In genomic region chr6:3088853-3089445, GRCh38 we compare ENCODE assay signal across 1 cellular context.
TF ChIP-seq lines count a peak whose summit lies in the region.

No MANE protein-coding gene starts in this region.

TF ChIP-seq in GM23338, 12 proteins besides CTCF, POLR2A, EP300 and RAD21 (continued from another document):
- no peak for TF ChIP-seq ZNF462 (CRISPR knock-in tag; IDR thresholded peaks at IDR 0.05)
- no peak for TF ChIP-seq NANOG (IDR thresholded peaks at IDR 0.05; ENCODE audit: borderline replicate concordance)
- TF ChIP-seq ZNF114 (CRISPR knock-in tag; IDR thresholded peaks at IDR 0.05), result no peak
- no peak for TF ChIP-seq REST (IDR thresholded peaks at IDR 0.05; ENCODE audit: unreplicated experiment)
- no peak for TF ChIP-seq EZH2 (IDR thresholded peaks at IDR 0.05; ENCODE audit: low read depth, unreplicated experiment)
- no peak for TF ChIP-seq EZH2phosphoT487 (IDR thresholded peaks at IDR 0.05; ENCODE audit: unreplicated experiment)
- TF ChIP-seq JUNB (IDR thresholded peaks at IDR 0.05; ENCODE audit: unreplicated experiment), result no peak
- no peak for TF ChIP-seq CREB1 (CRISPR knock-in tag; IDR thresholded peaks at IDR 0.05; ENCODE audit: low read depth)
- TF ChIP-seq ZNF331 (CRISPR knock-in tag; IDR thresholded peaks at IDR 0.05; ENCODE audit: low read depth), result no peak
- no peak for TF ChIP-seq STAT1 (IDR thresholded peaks at IDR 0.05; ENCODE audit: unreplicated experiment)
